ENCODE assay signal across 8 cellular contexts in genomic region chr22:21624120-21624879, GRCh38. TPM values are rescaled to one million over a fixed set of nuclear protein-coding genes. Genes with fewer than 3 reads are reported as not detected.
A peak's percentile ranks its signal among the peaks of the same experiment; 100 is the strongest.
DNase-seq lines count a peak whose midpoint lies in the region; ATAC-seq, FAIRE-seq and TF ChIP-seq lines count a peak whose summit lies in the region.

No MANE protein-coding gene starts in this region.

- H3K27ac Mint-ChIP-seq in activated T-helper 1 cell treated with anti-CD3 and anti-CD28 coated beads, Interleukin-12 subunit alpha, Interleukin-12 subunit beta, Interleukin-2, Interleukin-4 antibody, amounts not matched to agents 30 ng/mL and 10 ng/mL and 1 ng/mL, durations not matched to agents 14 hours and 24 hours and 36 hours = peak overlapping the region; percentile 55

- H3K27ac ChIP-seq in MM.1S (ENCODE audit: low read length) = no peak overlapping the region

- H3K4me1 Mint-ChIP-seq in activated T-helper 1 cell treated with anti-CD3 and anti-CD28 coated beads, Interleukin-12 subunit alpha, Interleukin-12 subunit beta, Interleukin-2, Interleukin-4 antibody, amounts not matched to agents 30 ng/mL and 10 ng/mL and 1 ng/mL, durations not matched to agents 14 hours and 24 hours and 36 hours (ENCODE audit: low read depth) = peaks cover 25% of the 10 kb centered on the region

- no peaks in the 10 kb centered on the region for H3K27me3 ChIP-seq in MM.1S (replicated peaks; ENCODE audit: insufficient read depth, low read length)

- H3K9me3 Mint-ChIP-seq in activated T-helper 1 cell treated with anti-CD3 and anti-CD28 coated beads, Interleukin-12 subunit alpha, Interleukin-12 subunit beta, Interleukin-2, Interleukin-4 antibody, amounts not matched to agents 30 ng/mL and 10 ng/mL and 1 ng/mL, durations not matched to agents 14 hours and 24 hours and 36 hours = no peaks in the 10 kb centered on the region

- H3K36me3 ChIP-seq in MM.1S (replicated peaks; ENCODE audit: insufficient read depth, low read length) = peaks cover 7% of the 10 kb centered on the region

- H3K4me3 ChIP-seq in MM.1S (ENCODE audit: low read length) = no peak overlapping the region

- no peak overlapping the region for H3K4me2 ChIP-seq in MM.1S (ENCODE audit: low read depth, low read length)

- no peak for DNase-seq in D721Med (ENCODE audit: insufficient read length, low spot score)
- peak; percentile 19 for DNase-seq in MM.1S
- DNase-seq in activated T-helper 1 cell treated with anti-CD3 and anti-CD28 coated beads, Interleukin-12 subunit alpha, Interleukin-12 subunit beta, Interleukin-2, Interleukin-4 antibody, amounts not matched to agents 30 ng/mL and 10 ng/mL and 1 ng/mL, durations not matched to agents 14 hours and 24 hours and 36 hours (ENCODE audit: low spot score) = no peak
- DNase-seq in head of caudate nucleus = peak in 29 of 42 donors; percentile 23 to 74 (median 51)
- peak; percentile 39 to 50 for DNase-seq in stimulated activated CD8-positive, alpha-beta memory T cell treated with anti-CD3 and anti-CD28 coated beads, Interleukin-2, amount 100 ng/mL, for 48 hours (ENCODE audit: low read depth in 2 of 2)
- no peak for DNase-seq in NCI-H748 (lab: John Stamatoyannopoulos, UW; ENCODE audit: unreplicated experiment)

- H3K9me3 ChIP-seq in MM.1S (replicated peaks; ENCODE audit: insufficient read depth, low read length) = no peaks in the 10 kb centered on the region

- H3K9ac ChIP-seq in MM.1S (ENCODE audit: low read length) = no peak overlapping the region

- no peaks in the 10 kb centered on the region for H3K27me3 Mint-ChIP-seq in activated T-helper 1 cell treated with anti-CD3 and anti-CD28 coated beads, Interleukin-12 subunit alpha, Interleukin-12 subunit beta, Interleukin-2, Interleukin-4 antibody, amounts not matched to agents 30 ng/mL and 10 ng/mL and 1 ng/mL, durations not matched to agents 14 hours and 24 hours and 36 hours (ENCODE audit: insufficient read depth)

- intact Hi-C loops in activated T-helper 1 cell treated with anti-CD3 and anti-CD28 coated beads, Interleukin-12 subunit alpha, Interleukin-12 subunit beta, Interleukin-2, Interleukin-4 antibody, amounts not matched to agents 30 ng/mL and 10 ng/mL and 1 ng/mL, durations not matched to agents 14 hours and 24 hours and 36 hours (cut with micrococcal nuclease) = no loop called here
- intact Hi-C loops in head of caudate nucleus (cut with DNase I) = no loop called here

- H3K4me3 Mint-ChIP-seq in activated T-helper 1 cell treated with anti-CD3 and anti-CD28 coated beads, Interleukin-12 subunit alpha, Interleukin-12 subunit beta, Interleukin-2, Interleukin-4 antibody, amounts not matched to agents 30 ng/mL and 10 ng/mL and 1 ng/mL, durations not matched to agents 14 hours and 24 hours and 36 hours = no peak overlapping the region

- H3K4me1 ChIP-seq in MM.1S (ENCODE audit: low read length) = no peaks in the 10 kb centered on the region

- 0 out of 2 replicates have a peak, but pooled peaks cover 9% of the 10 kb centered on the region for H4K20me1 ChIP-seq in MM.1S (ENCODE audit: insufficient read depth, low read length)

- TF ChIP-seq CTCF in D721Med (IDR thresholded peaks at IDR 0.05; ENCODE audit: insufficient read depth, missing control alignments) (peak; percentile 33), MM.1S (IDR thresholded peaks at IDR 0.05; ENCODE audit: low read length) (peak; percentile 55)

- H2AFZ ChIP-seq in MM.1S (ENCODE audit: low read length) = no peak overlapping the region

- peaks cover 32% of the 10 kb centered on the region for H3F3A ChIP-seq in MM.1S (ENCODE audit: insufficient read depth, low read length)

- H3K9me2 ChIP-seq in MM.1S (replicated peaks; ENCODE audit: insufficient read depth, low read length) = no peaks in the 10 kb centered on the region

- H3K79me2 ChIP-seq in MM.1S (ENCODE audit: low read length) = peaks cover 91% of the 10 kb centered on the region

- ATAC-seq in HG02973 (IDR thresholded peaks at IDR 0.05; ENCODE audit: unreplicated experiment) (no peak), HG02798 (IDR thresholded peaks at IDR 0.05; ENCODE audit: poor library complexity, unreplicated experiment) (no peak)

- FAIRE-seq in D721Med (lab: Jason Lieb, UNC) = no peak

- H3K36me3 Mint-ChIP-seq in activated T-helper 1 cell treated with anti-CD3 and anti-CD28 coated beads, Interleukin-12 subunit alpha, Interleukin-12 subunit beta, Interleukin-2, Interleukin-4 antibody, amounts not matched to agents 30 ng/mL and 10 ng/mL and 1 ng/mL, durations not matched to agents 14 hours and 24 hours and 36 hours (ENCODE audit: low read depth) = peaks cover 29% of the 10 kb centered on the region

RNA-seq across cellular contexts. Expression of gene YDJC, which starts 5.5 kb away (rescaled TPM):
- total RNA-seq in activated T-helper 1 cell treated with anti-CD3 and anti-CD28 coated beads, Interleukin-12 subunit alpha, Interleukin-12 subunit beta, Interleukin-2, Interleukin-4 antibody, amounts not matched to agents 30 ng/mL and 10 ng/mL and 1 ng/mL, durations not matched to agents 14 hours and 24 hours and 36 hours = 51.7 and 51.8 TPM in 2 replicates

RNA-seq across cellular contexts. Expression of gene CCDC116, which starts 8.3 kb away (rescaled TPM):
- total RNA-seq in activated T-helper 1 cell treated with anti-CD3 and anti-CD28 coated beads, Interleukin-12 subunit alpha, Interleukin-12 subunit beta, Interleukin-2, Interleukin-4 antibody, amounts not matched to agents 30 ng/mL and 10 ng/mL and 1 ng/mL, durations not matched to agents 14 hours and 24 hours and 36 hours = 0.54 and 0.73 TPM in 2 replicates

RNA-seq across cellular contexts. Expression of gene SDF2L1, which starts 17.8 kb away (rescaled TPM):
- total RNA-seq in activated T-helper 1 cell treated with anti-CD3 and anti-CD28 coated beads, Interleukin-12 subunit alpha, Interleukin-12 subunit beta, Interleukin-2, Interleukin-4 antibody, amounts not matched to agents 30 ng/mL and 10 ng/mL and 1 ng/mL, durations not matched to agents 14 hours and 24 hours and 36 hours = 98.8 and 100 TPM in 2 replicates

RNA-seq across cellular contexts. Expression of gene PPIL2, which starts 41.5 kb away (rescaled TPM):
- 53.1 and 53.3 TPM in 2 replicates for total RNA-seq in activated T-helper 1 cell treated with anti-CD3 and anti-CD28 coated beads, Interleukin-12 subunit alpha, Interleukin-12 subunit beta, Interleukin-2, Interleukin-4 antibody, amounts not matched to agents 30 ng/mL and 10 ng/mL and 1 ng/mL, durations not matched to agents 14 hours and 24 hours and 36 hours

RNA-seq across cellular contexts. Expression of gene UBE2L3, which starts 56.8 kb away (rescaled TPM):
- 58.3 and 62.4 TPM in 2 replicates for total RNA-seq in activated T-helper 1 cell treated with anti-CD3 and anti-CD28 coated beads, Interleukin-12 subunit alpha, Interleukin-12 subunit beta, Interleukin-2, Interleukin-4 antibody, amounts not matched to agents 30 ng/mL and 10 ng/mL and 1 ng/mL, durations not matched to agents 14 hours and 24 hours and 36 hours

Comparison
In these comparisons a context has a peak if more than half of its experiments do, and no peak if none do; other contexts are left out.
1. DNase-seq: peak in MM.1S (single experiment), head of caudate nucleus (29 of 42) and stimulated activated CD8-positive, alpha-beta memory T cell treated with anti-CD3 and anti-CD28 coated beads, Interleukin-2, amount 100 ng/mL, for 48 hours (2 of 2); none in D721Med (single experiment), activated T-helper 1 cell treated with anti-CD3 and anti-CD28 coated beads, Interleukin-12 subunit alpha, Interleukin-12 subunit beta, Interleukin-2, Interleukin-4 antibody, amounts not matched to agents 30 ng/mL and 10 ng/mL and 1 ng/mL, durations not matched to agents 14 hours and 24 hours and 36 hours (single experiment) and NCI-H748 (single experiment).